23 cellular contexts compared by ENCODE assay signal in genomic region chr2:168087406-168087805, GRCh38.
DNase-seq lines count a peak whose midpoint lies in the region; ATAC-seq lines count a peak whose summit lies in the region.
"Had no signal": no experiment of that assay in that cellular context is flagged by ENCODE, and none has a peak within 500 bp of the region (broad histone marks: within the 10 kb centered on the region; RNA-seq: fewer than 3 reads in every experiment).

No MANE protein-coding gene starts in this region.

- H3K27me3 ChIP-seq in CD4-positive, CD25-positive, alpha-beta regulatory T cell (ENCODE audit: control insufficient read depth, insufficient read depth, low read length) = no peaks in the 10 kb centered on the region
- H3K27me3 ChIP-seq in layer of hippocampus (ENCODE audit: control insufficient read depth, insufficient read depth, low read length) = no peaks in the 10 kb centered on the region
- H3K27me3 ChIP-seq: MG63 had no signal

- H3K4me3 Mint-ChIP-seq in CD4-positive, CD25-positive, alpha-beta regulatory T cell = no peak overlapping the region
- H3K4me3 Mint-ChIP-seq: CD14-positive monocyte, IgD-negative memory B cell had no signal

- H3K4me3 ChIP-seq in CD4-positive, CD25-positive, alpha-beta regulatory T cell (ENCODE audit: low read depth, low read length) = no peak overlapping the region
- H3K4me3 ChIP-seq: GM12878, GM23248, MG63 had no signal

- H3K27me3 Mint-ChIP-seq in CD4-positive, CD25-positive, alpha-beta regulatory T cell = no peaks in the 10 kb centered on the region
- H3K27me3 Mint-ChIP-seq: IgD-negative memory B cell had no signal

- intact Hi-C loops in posterior vena cava (cut with DNase I) = no loop called here

- H3K9me3 ChIP-seq in CD4-positive, CD25-positive, alpha-beta regulatory T cell (ENCODE audit: control insufficient read depth in 2 of 2, low read length in 2 of 2) = no peaks in the 10 kb centered on the region
- H3K9me3 ChIP-seq: MG63 had no signal

- DNase-seq in CD4-positive, CD25-positive, alpha-beta regulatory T cell = no peak
- DNase-seq in NCI-H82 (lab: John Stamatoyannopoulos, UW) (peak; percentile 99), glomerular visceral epithelial cell (ENCODE audit: extremely low spot score) (no peak), posterior vena cava (ENCODE audit: low spot score) (no peak), hypothalamus (lab: John Stamatoyannopoulos, UW) (no peak)
- DNase-seq: ACHN, COR-L47, DMS153, GM23248, HCEC 1CT, Karpas-422, MG63, NCI-H1048, NCI-H1436, NCI-H1930, NCI-H446, NCI-H526 treated with DMSO at 0.1 percent for 48 hours had no signal

- peaks cover 6% of the 10 kb centered on the region for H3K36me3 ChIP-seq in CD4-positive, CD25-positive, alpha-beta regulatory T cell (ENCODE audit: control insufficient read depth, insufficient read depth, low read length)
- H3K36me3 ChIP-seq: MG63 had no signal

- peaks cover 16% of the 10 kb centered on the region for H3K36me3 Mint-ChIP-seq in CD4-positive, CD25-positive, alpha-beta regulatory T cell

- peak overlapping the region in 2 of 3 donors; percentile 21 to 32 for H3K27ac Mint-ChIP-seq in CD4-positive, CD25-positive, alpha-beta regulatory T cell
- H3K27ac Mint-ChIP-seq: IgD-negative memory B cell had no signal

- H3K9me3 Mint-ChIP-seq in CD4-positive, CD25-positive, alpha-beta regulatory T cell = peaks cover 0 to 7% (median 0%) of the 10 kb centered on the region in 7 donors
- H3K9me3 Mint-ChIP-seq: IgD-negative memory B cell had no signal

- peaks cover 14% of the 10 kb centered on the region for H3K4me1 ChIP-seq in CD4-positive, CD25-positive, alpha-beta regulatory T cell (ENCODE audit: control insufficient read depth, insufficient read depth, low read length, poor library complexity, severe bottlenecking)

- no peak overlapping the region for H3K27ac ChIP-seq in CD4-positive, CD25-positive, alpha-beta regulatory T cell (ENCODE audit: insufficient read depth, low read length, poor library complexity, severe bottlenecking)
- H3K27ac ChIP-seq in layer of hippocampus (ENCODE audit: low read depth, low read length) = peak overlapping the region; percentile 69
- peak overlapping the region; percentile 40 for H3K27ac ChIP-seq in temporal lobe (ENCODE audit: low read depth, low read length)
- H3K27ac ChIP-seq: GM23248 had no signal

- H3K4me1 Mint-ChIP-seq in CD4-positive, CD25-positive, alpha-beta regulatory T cell = peaks cover 6 to 24% (median 20%) of the 10 kb centered on the region in 4 donors

- no peak for ATAC-seq in CD4-positive, CD25-positive, alpha-beta regulatory T cell (ENCODE audit: low read depth in 2 of 2)
- ATAC-seq: GM12878, Right ventricle myocardium inferior had no signal
